ENCODE assay signal across 11 cellular contexts in genomic region chr22:30279389-30279788, GRCh38. TPM values are rescaled to one million over a fixed set of nuclear protein-coding genes. Genes with fewer than 3 reads are reported as not detected.
DNase-seq lines count a peak whose midpoint lies in the region; ATAC-seq and TF ChIP-seq lines count a peak whose summit lies in the region.
"Had no signal": no experiment of that assay in that cellular context is flagged by ENCODE, and none has a peak within 500 bp of the region (broad histone marks: within the 10 kb centered on the region; RNA-seq: fewer than 3 reads in every experiment).

No MANE protein-coding gene starts in this region.

- peak overlapping the region; percentile 12 for H3K4me3 Mint-ChIP-seq in activated CD8-positive, alpha-beta T cell treated with anti-CD3 and anti-CD28 coated beads, Interleukin-2, amount 10 ng/mL, durations not matched to agents 7 days and 5 days
- no peak overlapping the region for H3K4me3 Mint-ChIP-seq in activated CD8-positive, alpha-beta T cell treated with anti-CD3 and anti-CD28 coated beads for 36 hours

- H3K27me3 Mint-ChIP-seq in activated CD8-positive, alpha-beta T cell treated with anti-CD3 and anti-CD28 coated beads, Interleukin-2, amount 10 ng/mL, durations not matched to agents 7 days and 5 days (ENCODE audit: low read depth): peaks cover 1% of the 10 kb centered on the region
- no peaks in the 10 kb centered on the region for H3K27me3 Mint-ChIP-seq in activated CD8-positive, alpha-beta T cell treated with anti-CD3 and anti-CD28 coated beads for 36 hours

- H3K9me3 ChIP-seq in tibial artery (no peaks in the 10 kb centered on the region), esophagus muscularis mucosa (no peaks in the 10 kb centered on the region)

- H3K4me1 ChIP-seq in tibial artery (peaks cover 0 to 16% (median 1%) of the 10 kb centered on the region in 4 donors), esophagus muscularis mucosa (peaks cover 6 to 20% (median 13%) of the 10 kb centered on the region in 4 donors)

- peaks cover 72% of the 10 kb centered on the region for H3K4me1 Mint-ChIP-seq in activated CD8-positive, alpha-beta T cell treated with anti-CD3 and anti-CD28 coated beads, Interleukin-2, amount 10 ng/mL, durations not matched to agents 7 days and 5 days (ENCODE audit: low read depth)
- H3K4me1 Mint-ChIP-seq in activated CD8-positive, alpha-beta T cell treated with anti-CD3 and anti-CD28 coated beads for 36 hours (ENCODE audit: low read depth): peaks cover 47% of the 10 kb centered on the region

- 44% methylated on average over 6 of the region's 13 CpGs for WGBS in esophagus muscularis mucosa

- H3K36me3 ChIP-seq in tibial artery: peaks cover 5 to 23% (median 11%) of the 10 kb centered on the region in 3 donors
- H3K36me3 ChIP-seq in esophagus muscularis mucosa: peaks cover under 1 to 21% (median 5%) of the 10 kb centered on the region in 4 donors

- no peak for ATAC-seq in activated CD8-positive, alpha-beta T cell treated with anti-CD3 and anti-CD28 coated beads, Interleukin-2, amount 10 ng/mL, durations not matched to agents 7 days and 5 days
- no peak for ATAC-seq in activated CD8-positive, alpha-beta T cell treated with anti-CD3 and anti-CD28 coated beads for 36 hours
- ATAC-seq in left lobe of liver: peak; percentile 69
- no peak for ATAC-seq in HG03097 (IDR thresholded peaks at IDR 0.05; ENCODE audit: low FRiP score, unreplicated experiment)
- ATAC-seq in HG02981 (IDR thresholded peaks at IDR 0.05; ENCODE audit: unreplicated experiment): no peak

- no peak for TF ChIP-seq EP300 in esophagus muscularis mucosa (IDR thresholded peaks at IDR 0.05)

- no peak overlapping the region for H3K4me3 ChIP-seq in tibial artery
- no peak overlapping the region for H3K4me3 ChIP-seq in esophagus muscularis mucosa

- POLR2A ChIA-PET in activated CD8-positive, alpha-beta T cell treated with anti-CD3 and anti-CD28 coated beads, Interleukin-2, amount 10 ng/mL, durations not matched to agents 7 days and 5 days (lab: Charles Lee): interaction anchor here (1.0 to 1.8 kb wide), 2 partner anchors 12 to 77 kb away, joined by 4 to 10 read pairs; partner anchors contain the start of genes CCDC157, OSM and SF3A1
- POLR2A ChIA-PET in activated CD8-positive, alpha-beta T cell treated with anti-CD3 and anti-CD28 coated beads for 36 hours (lab: Charles Lee): interaction anchor here (0.8 to 3.8 kb wide), 4 partner anchors 9 to 147 kb away, joined by 4 to 14 read pairs (median 4); no protein-coding TSS in a partner anchor
- POLR2A ChIA-PET in RWPE1 (lab: Yijun Ruan, JAX; ENCODE audit: low non-redundant PET): no interaction called here

- H3K27ac Mint-ChIP-seq in activated CD8-positive, alpha-beta T cell treated with anti-CD3 and anti-CD28 coated beads, Interleukin-2, amount 10 ng/mL, durations not matched to agents 7 days and 5 days: peak overlapping the region; percentile 55
- no peak overlapping the region for H3K27ac Mint-ChIP-seq in activated CD8-positive, alpha-beta T cell treated with anti-CD3 and anti-CD28 coated beads for 36 hours

- no peaks in the 10 kb centered on the region for H3K9me3 Mint-ChIP-seq in activated CD8-positive, alpha-beta T cell treated with anti-CD3 and anti-CD28 coated beads, Interleukin-2, amount 10 ng/mL, durations not matched to agents 7 days and 5 days (ENCODE audit: insufficient read depth)
- H3K9me3 Mint-ChIP-seq in activated CD8-positive, alpha-beta T cell treated with anti-CD3 and anti-CD28 coated beads for 36 hours: no peaks in the 10 kb centered on the region

- TF ChIP-seq CTCF in activated CD8-positive, alpha-beta T cell treated with anti-CD3 and anti-CD28 coated beads for 36 hours (IDR thresholded peaks at IDR 0.05): no peak
- TF ChIP-seq CTCF in RWPE1 (conservative IDR thresholded peaks at IDR 0.05; ENCODE audit: low read depth) (no peak), tibial artery (IDR thresholded peaks at IDR 0.05) (no peak), esophagus muscularis mucosa (IDR thresholded peaks at IDR 0.05) (no peak)

- no peak for TF ChIP-seq POLR2A in esophagus muscularis mucosa (IDR thresholded peaks at IDR 0.05; ENCODE audit: low read depth)

- H3K27me3 ChIP-seq in tibial artery (no peaks in the 10 kb centered on the region), esophagus muscularis mucosa (no peaks in the 10 kb centered on the region)

- intact Hi-C loops in activated CD8-positive, alpha-beta T cell treated with anti-CD3 and anti-CD28 coated beads for 36 hours (cut with micrococcal nuclease): no loop called here
- intact Hi-C loops in tibial artery (cut with DNase I; ENCODE audit: low total_unique reads) (no loop called here), esophagus muscularis mucosa (cut with DNase I) (no loop called here)

- CTCF ChIA-PET in activated CD8-positive, alpha-beta T cell treated with anti-CD3 and anti-CD28 coated beads, Interleukin-2, amount 10 ng/mL, durations not matched to agents 7 days and 5 days (lab: Charles Lee): interaction anchor here (1.3 to 5.1 kb wide), 5 partner anchors 9 to 108 kb away, joined by 4 to 37 read pairs (median 5); partner anchors contain the start of genes CASTOR1 and RNF215
- CTCF ChIA-PET in activated CD8-positive, alpha-beta T cell treated with anti-CD3 and anti-CD28 coated beads for 36 hours (lab: Charles Lee): interaction anchor here (1.2 to 5.0 kb wide), 9 partner anchors 9 to 171 kb away, joined by 3 to 18 read pairs (median 4); partner anchors contain the start of gene CASTOR1
- CTCF ChIA-PET in RWPE1 (lab: Yijun Ruan, JAX): no interaction called here

- H3K36me3 Mint-ChIP-seq in activated CD8-positive, alpha-beta T cell treated with anti-CD3 and anti-CD28 coated beads, Interleukin-2, amount 10 ng/mL, durations not matched to agents 7 days and 5 days (ENCODE audit: low read depth): peaks cover 52% of the 10 kb centered on the region
- no peaks in the 10 kb centered on the region for H3K36me3 Mint-ChIP-seq in activated CD8-positive, alpha-beta T cell treated with anti-CD3 and anti-CD28 coated beads for 36 hours (ENCODE audit: low read depth)

- peak overlapping the region; percentile 100 for H3K27ac ChIP-seq in RWPE1
- no peak overlapping the region for H3K27ac ChIP-seq in tibial artery
- H3K27ac ChIP-seq in esophagus muscularis mucosa (replicated peaks in 1 of 4): no peak overlapping the region

- DNase-seq in activated CD8-positive, alpha-beta T cell treated with anti-CD3 and anti-CD28 coated beads, Interleukin-2, amount 10 ng/mL, durations not matched to agents 7 days and 5 days: no peak
- no peak for DNase-seq in activated CD8-positive, alpha-beta T cell treated with anti-CD3 and anti-CD28 coated beads for 36 hours
- DNase-seq in RWPE1 (ENCODE audit: low spot score) (no peak), left lobe of liver (ENCODE audit: low spot score) (no peak), tibial artery (peak; percentile 70 to 82), esophagus muscularis mucosa (ENCODE audit: extremely low spot score) (no peak)
- DNase-seq: islet precursor cell, NCI-H226 had no signal

RNA-seq across cellular contexts. Expression of gene CASTOR1, which starts 9.9 kb away (rescaled TPM):
- total RNA-seq in activated CD8-positive, alpha-beta T cell treated with anti-CD3 and anti-CD28 coated beads, Interleukin-2, amount 10 ng/mL, durations not matched to agents 7 days and 5 days: 10 to 100 TPM; 24.5 to 25.4 TPM
- total RNA-seq in activated CD8-positive, alpha-beta T cell treated with anti-CD3 and anti-CD28 coated beads for 36 hours: 1 to 10 TPM; 4.2 to 5.1 TPM
- total RNA-seq in left lobe of liver (9.7 TPM), esophagus muscularis mucosa (10 to 100 TPM; 16.5 to 19.4 (median 17.8) TPM)

RNA-seq across cellular contexts. Expression of gene OSM, which starts 12.7 kb away (rescaled TPM):
- total RNA-seq in activated CD8-positive, alpha-beta T cell treated with anti-CD3 and anti-CD28 coated beads, Interleukin-2, amount 10 ng/mL, durations not matched to agents 7 days and 5 days: 100 to 1,000 TPM; 135 to 140 TPM
- total RNA-seq in activated CD8-positive, alpha-beta T cell treated with anti-CD3 and anti-CD28 coated beads for 36 hours: 10 to 100 TPM; 44.3 to 45.7 TPM
- total RNA-seq in left lobe of liver (0.10 TPM), esophagus muscularis mucosa (1 to 10 TPM in 1 of 4 donors, under 1 TPM in 1, not detected in 2; 0.57 to 8.3 TPM)
- total RNA-seq: M059J had no signal

RNA-seq across cellular contexts. Expression of gene LIF, which starts 32.8 kb away (rescaled TPM):
- 100 to 1,000 TPM; 532 to 569 TPM for total RNA-seq in activated CD8-positive, alpha-beta T cell treated with anti-CD3 and anti-CD28 coated beads, Interleukin-2, amount 10 ng/mL, durations not matched to agents 7 days and 5 days
- 100 to 1,000 TPM; 160 to 161 TPM for total RNA-seq in activated CD8-positive, alpha-beta T cell treated with anti-CD3 and anti-CD28 coated beads for 36 hours
- total RNA-seq in left lobe of liver (0.38 TPM), esophagus muscularis mucosa (1 to 10 TPM in 2 of 4 donors, under 1 TPM in 2; 0.19 to 4.8 (median 1.6) TPM)

RNA-seq across cellular contexts. Expression of gene TBC1D10A, which starts 47.4 kb away (rescaled TPM):
- total RNA-seq in activated CD8-positive, alpha-beta T cell treated with anti-CD3 and anti-CD28 coated beads, Interleukin-2, amount 10 ng/mL, durations not matched to agents 7 days and 5 days: 10 to 100 TPM; 47.6 to 49.2 TPM
- 10 to 100 TPM; 20.5 to 21.1 TPM for total RNA-seq in activated CD8-positive, alpha-beta T cell treated with anti-CD3 and anti-CD28 coated beads for 36 hours
- total RNA-seq in left lobe of liver (19.7 TPM), esophagus muscularis mucosa (10 to 100 TPM; 29.5 to 40.3 (median 38.0) TPM)

Comparison
In these comparisons a context has a peak if more than half of its experiments do, and no peak if none do; other contexts are left out.
1. DNase-seq: peak in tibial artery (2 of 2); none in activated CD8-positive, alpha-beta T cell treated with anti-CD3 and anti-CD28 coated beads, Interleukin-2, amount 10 ng/mL, durations not matched to agents 7 days and 5 days (single experiment), activated CD8-positive, alpha-beta T cell treated with anti-CD3 and anti-CD28 coated beads for 36 hours (single experiment), RWPE1 (single experiment), left lobe of liver (single experiment) and esophagus muscularis mucosa (single experiment).
2. RNA of gene OSM, which starts 12.7 kb away (total RNA-seq): 135 to 140 TPM in activated CD8-positive, alpha-beta T cell treated with anti-CD3 and anti-CD28 coated beads, Interleukin-2, amount 10 ng/mL, durations not matched to agents 7 days and 5 days and 44.3 to 45.7 TPM in activated CD8-positive, alpha-beta T cell treated with anti-CD3 and anti-CD28 coated beads for 36 hours; 0.57 to 8.3 TPM in esophagus muscularis mucosa and 0.10 TPM in left lobe of liver (single experiment); every median in the first group is over 4 times any median in the second.
3. RNA of gene LIF, which starts 32.8 kb away (total RNA-seq): 532 to 569 TPM in activated CD8-positive, alpha-beta T cell treated with anti-CD3 and anti-CD28 coated beads, Interleukin-2, amount 10 ng/mL, durations not matched to agents 7 days and 5 days and 160 to 161 TPM in activated CD8-positive, alpha-beta T cell treated with anti-CD3 and anti-CD28 coated beads for 36 hours; 0.19 to 4.8 TPM in esophagus muscularis mucosa and 0.38 TPM in left lobe of liver (single experiment); every median in the first group is over 10 times any median in the second.